22 cellular contexts compared by ENCODE assay signal in genomic region chr2:7555260-7555659, GRCh38.
"Had no signal": no experiment of that assay in that cellular context is flagged by ENCODE, and none has a peak within 500 bp of the region (broad histone marks: within the 10 kb centered on the region; RNA-seq: fewer than 3 reads in every experiment).

No MANE protein-coding gene starts in this region.

- ATAC-seq: left colon; left ventricle myocardium superior; lower lobe of right lung; naive thymus-derived CD8-positive, alpha-beta T cell; sciatic nerve; stimulated activated naive CD8-positive, alpha-beta T cell treated with anti-CD3 and anti-CD28 coated beads, Interleukin-15, amount 100 ng/mL, for 72 hours; upper lobe of right lung had no signal

- DNase-seq: dorsolateral prefrontal cortex; effector CD4-positive, alpha-beta T cell; hypothalamus; immature natural killer cell; islet precursor cell; kidney glomerular epithelial cell; left colon; left ventricle myocardium superior; lower lobe of right lung; naive thymus-derived CD8-positive, alpha-beta T cell; nephron progenitor cell; nucleus accumbens; stimulated activated CD4-positive, alpha-beta T cell treated with anti-CD3 and anti-CD28 coated beads, Interleukin-12 subunit alpha, Interleukin-12 subunit beta, amount 100 ng/mL, for 4 hours; stimulated activated CD4-positive, alpha-beta T cell treated with anti-CD3 and anti-CD28 coated beads, Interleukin-1b, Interleukin-23, amount 100 ng/mL, for 48 hours; stimulated activated CD4-positive, alpha-beta T cell treated with anti-CD3 and anti-CD28 coated beads, Interleukin-4, amount 100 ng/mL, for 1 hour; stimulated activated CD8-positive, alpha-beta memory T cell treated with anti-CD3 and anti-CD28 coated beads, Interleukin-4, amount 100 ng/mL, for 48 hours; stimulated activated naive CD4-positive, alpha-beta T cell; stimulated activated naive CD8-positive, alpha-beta T cell treated with anti-CD3 and anti-CD28 coated beads, Interleukin-15, amount 100 ng/mL, for 72 hours; transverse colon; upper lobe of right lung; uterus had no signal
